ENCODE assay signal across 13 cellular contexts in the genomic region with DNA sequence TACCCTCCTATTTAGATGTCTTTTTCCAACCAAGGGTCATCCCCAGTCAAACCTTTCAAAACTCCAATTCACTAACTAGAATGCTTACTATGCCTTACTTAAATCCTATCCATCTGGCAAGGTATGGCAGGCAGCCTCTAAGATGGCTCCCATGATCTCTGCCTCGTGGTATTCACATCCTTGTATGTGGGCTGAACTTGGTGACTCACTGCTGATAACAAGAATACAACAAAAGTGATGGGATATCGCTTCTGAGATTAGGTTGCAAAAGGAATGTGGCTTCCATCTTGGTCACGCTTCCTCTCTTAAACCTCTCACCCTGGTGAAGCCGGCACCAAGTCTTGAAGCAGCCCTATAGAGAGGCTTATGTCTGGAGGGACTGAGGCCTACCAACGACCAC. TPM values are rescaled to one million over a fixed set of nuclear protein-coding genes. Genes with fewer than 3 reads are reported as not detected.
DNase-seq lines count a peak whose midpoint lies in the region; ATAC-seq, FAIRE-seq and TF ChIP-seq lines count a peak whose summit lies in the region.
"Had no signal": no experiment of that assay in that cellular context is flagged by ENCODE, and none has a peak within 500 bp of the region (broad histone marks: within the 10 kb centered on the region; RNA-seq: fewer than 3 reads in every experiment).

No MANE protein-coding gene starts in this region.

- H3K9me3 ChIP-seq in endothelial cell of umbilical vein (replicated peaks; ENCODE audit: control insufficient read depth, insufficient read depth, low read length) = no peaks in the 10 kb centered on the region
- no peaks in the 10 kb centered on the region for H3K9me3 ChIP-seq in psoas muscle
- H3K9me3 ChIP-seq: left lung had no signal

- H3K36me3 ChIP-seq in endothelial cell of umbilical vein (ENCODE audit: control insufficient read depth in 2 of 2, extremely low read depth in 1 of 2, insufficient read depth in 2 of 2, low read length in 2 of 2) = no peaks in the 10 kb centered on the region
- no peaks in the 10 kb centered on the region for H3K36me3 ChIP-seq in psoas muscle (ENCODE audit: insufficient read depth in 1 of 2, low read depth in 1 of 2)
- H3K36me3 ChIP-seq: left lung had no signal

- peak; percentile 9 for DNase-seq in T-helper 2 cell treated with Interferon-gamma antibody and Interleukin-4, amounts not matched to agents 5 μg/mL and 100 μg/mL, for 36 hours (ENCODE audit: low spot score)
- DNase-seq in T-helper 2 cell (no peak), NB4 (ENCODE audit: low read depth) (peak; percentile 55), endothelial cell of umbilical vein (ENCODE audit: low read depth, low spot score) (peak; percentile 76), psoas muscle (no peak), GM13976 (ENCODE audit: low spot score) (no peak)
- DNase-seq in activated CD4-positive, CD25-positive, alpha-beta regulatory T cell (lab: John Stamatoyannopoulos, UW) = no peak
- DNase-seq: activated CD4-positive, alpha-beta T cell treated with anti-CD3 and anti-CD28 coated beads, Interleukin-2, amount 50 U/mL, for 1 hour; left lung; NCI-H187 had no signal

- H3K27ac ChIP-seq in endothelial cell of umbilical vein (ENCODE audit: insufficient read depth, low read depth, low read length) (peak overlapping the region; percentile 76), psoas muscle (peak overlapping the region; percentile 4)
- H3K27ac ChIP-seq: left lung had no signal

- H3K4me2 ChIP-seq in endothelial cell of umbilical vein (ENCODE audit: insufficient read depth, low read length) = peak overlapping the region; percentile 5

- no peaks in the 10 kb centered on the region for H3K27me3 Mint-ChIP-seq in T-helper 2 cell treated with Interferon-gamma antibody and Interleukin-4, amounts not matched to agents 5 μg/mL and 100 μg/mL, for 36 hours (ENCODE audit: low read depth)

- TF ChIP-seq POLR2A in NB4 (IDR thresholded peaks at IDR 0.05; ENCODE audit: extremely low read depth, insufficient read length) (no peak), endothelial cell of umbilical vein (IDR thresholded peaks at IDR 0.05; ENCODE audit: low read depth, low read length) (no peak)

- in situ Hi-C loops in GM13976 (cut with MboI; ENCODE audit: low sequenced_read_pairs, unreplicated experiment) = no loop called here

- 82 to 88% (median 84%) methylated on average over 5 of the region's 5 CpGs for WGBS in psoas muscle, 3 donors

- intact Hi-C loops in endothelial cell of umbilical vein (cut with micrococcal nuclease) (loop anchor here (5.0 kb wide), 1 partner anchor 38 kb away; a partner anchor contains a TSS), psoas muscle (cut with DNase I) (no loop called here)

- H3K79me2 ChIP-seq in endothelial cell of umbilical vein (ENCODE audit: control insufficient read depth, insufficient read depth, low read length) = no peaks in the 10 kb centered on the region

- no TSS peak for BruUV-seq in endothelial cell of umbilical vein (replicated peaks; lab: Mats Ljungman, UMichigan)

- H3K9me1 ChIP-seq in endothelial cell of umbilical vein (replicated peaks; ENCODE audit: control insufficient read depth, extremely low read depth, insufficient read depth, low read length) = no peaks in the 10 kb centered on the region

- no peak overlapping the region for H3K9ac ChIP-seq in endothelial cell of umbilical vein (replicated peaks; ENCODE audit: extremely low read depth, insufficient read depth, low read length)

- H3K4me3 Mint-ChIP-seq in T-helper 2 cell treated with Interferon-gamma antibody and Interleukin-4, amounts not matched to agents 5 μg/mL and 100 μg/mL, for 36 hours = no peak overlapping the region

- peaks cover 35% of the 10 kb centered on the region for H3K4me1 ChIP-seq in endothelial cell of umbilical vein (ENCODE audit: control insufficient read depth, extremely low read depth, insufficient read depth, low read length)
- peaks cover 19% of the 10 kb centered on the region for H3K4me1 ChIP-seq in psoas muscle

- H3K4me1 Mint-ChIP-seq in T-helper 2 cell treated with Interferon-gamma antibody and Interleukin-4, amounts not matched to agents 5 μg/mL and 100 μg/mL, for 36 hours (ENCODE audit: low read depth) = peaks cover 8% of the 10 kb centered on the region

- dilution Hi-C loops in endothelial cell of umbilical vein (cut with MboI; ENCODE audit: extremely low pct_ligation_motif_present, low sequenced_read_pairs) = no loop called here

- POLR2A ChIA-PET in endothelial cell of umbilical vein (lab: Charles Lee) = no interaction called here

- peak overlapping the region; percentile 95 for H2AFZ ChIP-seq in endothelial cell of umbilical vein (ENCODE audit: low read depth, low read length)

- H3K9me3 Mint-ChIP-seq in T-helper 2 cell treated with Interferon-gamma antibody and Interleukin-4, amounts not matched to agents 5 μg/mL and 100 μg/mL, for 36 hours = no peaks in the 10 kb centered on the region

- no peaks in the 10 kb centered on the region for H3K27me3 ChIP-seq in endothelial cell of umbilical vein (ENCODE audit: control insufficient read depth in 2 of 2, insufficient read depth in 2 of 2, low read length in 2 of 2)
- H3K27me3 ChIP-seq in psoas muscle (ENCODE audit: insufficient read depth in 3 of 3, low read length in 2 of 3) = no peaks in the 10 kb centered on the region
- H3K27me3 ChIP-seq: left lung had no signal

- H3K27ac Mint-ChIP-seq in T-helper 2 cell treated with Interferon-gamma antibody and Interleukin-4, amounts not matched to agents 5 μg/mL and 100 μg/mL, for 36 hours = no peak overlapping the region

- H3K4me3 ChIP-seq in NB4 (ENCODE audit: low read depth, low read length) (no peak overlapping the region), endothelial cell of umbilical vein (replicated peaks in 1 of 3; ENCODE audit: insufficient read depth in 1 of 3, low read depth in 1 of 3, low read length in 3 of 3) (no peak overlapping the region), psoas muscle (no peak overlapping the region)
- H3K4me3 ChIP-seq: left lung had no signal

- no peaks in the 10 kb centered on the region for H4K20me1 ChIP-seq in endothelial cell of umbilical vein (replicated peaks; ENCODE audit: control insufficient read depth, extremely low read depth, insufficient read depth, low read length)

- no peak for FAIRE-seq in endothelial cell of umbilical vein (lab: Jason Lieb, UNC)
- FAIRE-seq: A204.1 had no signal

- CTCF ChIA-PET in endothelial cell of umbilical vein (lab: Charles Lee) = interaction anchor here (1.0 to 3.8 kb wide), 6 partner anchors 9 to 61 kb away, joined by 3 to 14 read pairs (median 4); no protein-coding TSS in a partner anchor

- no peaks in the 10 kb centered on the region for H3K36me3 Mint-ChIP-seq in T-helper 2 cell treated with Interferon-gamma antibody and Interleukin-4, amounts not matched to agents 5 μg/mL and 100 μg/mL, for 36 hours (ENCODE audit: low read depth)

- ATAC-seq in psoas muscle (no peak), HG02759 (IDR thresholded peaks at IDR 0.05; ENCODE audit: unreplicated experiment) (no peak)
- ATAC-seq: left lung had no signal

- TF ChIP-seq CTCF in NB4 (IDR thresholded peaks at IDR 0.05; ENCODE audit: low read depth, low read length) = no peak
- TF ChIP-seq CTCF in endothelial cell of umbilical vein (IDR thresholded peaks at IDR 0.05; ENCODE audit: extremely low read depth in 1 of 2, insufficient read depth in 1 of 2, low read depth in 1 of 2, low read length in 2 of 2) = no peak
- no peak for TF ChIP-seq CTCF in psoas muscle (IDR thresholded peaks at IDR 0.05)
- TF ChIP-seq CTCF in GM13976 (IDR thresholded peaks at IDR 0.05; ENCODE audit: borderline replicate concordance, control extremely low read depth, extremely low read depth, insufficient read depth, missing control alignments) = no peak

TF ChIP-seq in endothelial cell of umbilical vein, 7 proteins besides CTCF, POLR2A, EP300 and RAD21:
- peak; percentile 57 for TF ChIP-seq POLR2AphosphoS5 (IDR thresholded peaks at IDR 0.05; ENCODE audit: insufficient read depth, low read depth, low read length)
- peak; percentile 89 for TF ChIP-seq FOS (IDR thresholded peaks at IDR 0.05; ENCODE audit: borderline replicate concordance, insufficient read depth, low read length)
- no peak for TF ChIP-seq EZH2 (IDR thresholded peaks at IDR 0.05; ENCODE audit: borderline replicate concordance, low read depth, low read length, severe bottlenecking)
- peak; percentile 64 for TF ChIP-seq JUN (IDR thresholded peaks at IDR 0.05; ENCODE audit: borderline replicate concordance, insufficient read depth, insufficient read length, low read depth)
- TF ChIP-seq GATA2 (IDR thresholded peaks at IDR 0.05; ENCODE audit: insufficient read depth, insufficient read length, low read depth, low read length) = peak; percentile 88
- TF ChIP-seq, protein P1, sequence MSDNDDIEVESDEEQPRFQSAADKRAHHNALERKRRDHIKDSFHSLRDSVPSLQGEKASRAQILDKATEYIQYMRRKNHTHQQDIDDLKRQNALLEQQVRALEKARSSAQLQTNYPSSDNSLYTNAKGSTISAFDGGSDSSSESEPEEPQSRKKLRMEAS (IDR thresholded peaks at IDR 0.05; ENCODE audit: insufficient read depth, insufficient read length) = peak; percentile 20
- TF ChIP-seq MYC (IDR thresholded peaks at IDR 0.05; ENCODE audit: low read depth, low read length) = peak; percentile 42

RNA-seq across cellular contexts. Expression of a gene that starts 29.6 kb away (rescaled TPM):
- total RNA-seq in endothelial cell of umbilical vein = 0.30 and 0.80 TPM in 2 replicates
- polyA plus RNA-seq in endothelial cell of umbilical vein = 0.27 and 0.30 TPM in 2 replicates
- polyA plus RNA-seq in endothelial cell of umbilical vein (2011; cell fraction: cytosol; rRNA removed) = 0.08 and 0.18 TPM in 2 replicates
- polyA plus RNA-seq in endothelial cell of umbilical vein (2011; cell fraction: nucleus; rRNA removed) = 0.82 and 1.1 TPM in 2 replicates
- polyA plus RNA-seq in endothelial cell of umbilical vein (2012) = 0.09 TPM in 1 of 2 replicates, not detected in the other
- 0.19 and 0.57 TPM in 2 replicates for polyA minus RNA-seq in endothelial cell of umbilical vein
- not detected for polyA minus RNA-seq in endothelial cell of umbilical vein (2011; cell fraction: cytosol; rRNA and poly(A)+ RNA removed)
- polyA minus RNA-seq in endothelial cell of umbilical vein (2011; cell fraction: nucleus; rRNA and poly(A)+ RNA removed) = 0.58 and 1.5 TPM in 2 replicates
- under 1 TPM; 0.07 to 0.82 (median 0.19) TPM for total RNA-seq in psoas muscle
- under 1 TPM; 0.11 to 0.21 (median 0.18) TPM for polyA plus RNA-seq in psoas muscle
- total RNA-seq: epithelial cell of proximal tubule had no signal

RNA-seq across cellular contexts. Expression of a gene that starts 38.2 kb away (rescaled TPM):
- total RNA-seq in endothelial cell of umbilical vein = 17.1 and 20.0 TPM in 2 replicates
- polyA plus RNA-seq in endothelial cell of umbilical vein = 33.1 and 45.3 TPM in 2 replicates
- 13.5 and 16.6 TPM in 2 replicates for polyA plus RNA-seq in endothelial cell of umbilical vein (2011; cell fraction: cytosol; rRNA removed)
- 14.3 and 15.7 TPM in 2 replicates for polyA plus RNA-seq in endothelial cell of umbilical vein (2011; cell fraction: nucleus; rRNA removed)
- polyA plus RNA-seq in endothelial cell of umbilical vein (2012) = 2.9 and 3.6 TPM in 2 replicates
- polyA minus RNA-seq in endothelial cell of umbilical vein = 34.9 TPM in 2 replicates
- polyA minus RNA-seq in endothelial cell of umbilical vein (2011; cell fraction: cytosol; rRNA and poly(A)+ RNA removed) = not detected
- 10.3 and 12.8 TPM in 2 replicates for polyA minus RNA-seq in endothelial cell of umbilical vein (2011; cell fraction: nucleus; rRNA and poly(A)+ RNA removed)
- 1 to 10 TPM in 3 of 4 donors, under 1 TPM in 1; 0.97 to 2.4 (median 1.6) TPM for total RNA-seq in psoas muscle
- polyA plus RNA-seq in psoas muscle = 1 to 10 TPM in 2 of 3 donors, under 1 TPM in 1; 0.97 to 1.7 (median 1.7) TPM
- total RNA-seq: epithelial cell of proximal tubule had no signal

Comparison
In these comparisons a context has a peak if more than half of its experiments do, and no peak if none do; other contexts are left out.
1. DNase-seq: peak in T-helper 2 cell treated with Interferon-gamma antibody and Interleukin-4, amounts not matched to agents 5 μg/mL and 100 μg/mL, for 36 hours (single experiment), NB4 (single experiment) and endothelial cell of umbilical vein (single experiment); none in T-helper 2 cell (0 of 5), psoas muscle (0 of 2), GM13976 (single experiment) and activated CD4-positive, CD25-positive, alpha-beta regulatory T cell (0 of 4).